31 cellular contexts compared by ENCODE assay signal in genomic region chr21:34768326-34768725, GRCh38.
"Had no signal": no experiment of that assay in that cellular context is flagged by ENCODE, and none has a peak within 500 bp of the region (broad histone marks: within the 10 kb centered on the region; RNA-seq: fewer than 3 reads in every experiment).

No MANE protein-coding gene starts in this region.

- H3K4me1 Mint-ChIP-seq: naive thymus-derived CD8-positive, alpha-beta T cell; nephron progenitor cell; stimulated activated memory B cell treated with anti-CD40 and anti-IgM and Interleukin-4, amounts not matched to agents 10 μg/mL and 1 μg/mL and 100 μg/mL, for 72 hours; stimulated activated naive CD8-positive, alpha-beta T cell treated with anti-CD3 and anti-CD28 coated beads, Interleukin-15, amount 100 ng/mL, for 72 hours had no signal

- H3K27ac ChIP-seq: neutrophil, pancreas, prostate gland, right atrium auricular region, right lobe of liver, skin epidermis, spleen, suprapubic skin, testis, tibial artery, transverse colon, upper lobe of right lung, uterus had no signal

- H3K4me2 ChIP-seq: smooth muscle cell had no signal

- H3K4me3 Mint-ChIP-seq: naive thymus-derived CD8-positive, alpha-beta T cell; natural killer cell treated with Interleukin-12 subunit alpha and Interleukin-12 subunit beta and Interleukin-15 and Interleukin-18, amount 100 ng/mL, for 72 hours; nephron progenitor cell; neural crest cell; stimulated activated memory B cell treated with anti-CD40 and anti-IgM and Interleukin-4, amounts not matched to agents 10 μg/mL and 1 μg/mL and 100 μg/mL, for 72 hours; stimulated activated naive CD8-positive, alpha-beta T cell treated with anti-CD3 and anti-CD28 coated beads, Interleukin-15, amount 100 ng/mL, for 72 hours; type B pancreatic cell had no signal

- H3K36me3 Mint-ChIP-seq: natural killer cell treated with Interleukin-12 subunit alpha and Interleukin-12 subunit beta and Interleukin-15 and Interleukin-18, amount 100 ng/mL, for 72 hours; stimulated activated memory B cell treated with anti-CD40 and anti-IgM and Interleukin-4, amounts not matched to agents 10 μg/mL and 1 μg/mL and 100 μg/mL, for 72 hours; type B pancreatic cell had no signal

- H3K27me3 Mint-ChIP-seq: stimulated activated memory B cell treated with anti-CD40 and anti-IgM and Interleukin-4, amounts not matched to agents 10 μg/mL and 1 μg/mL and 100 μg/mL, for 72 hours had no signal

- H3K27me3 ChIP-seq: pancreas, right atrium auricular region, right lobe of liver, spleen, suprapubic skin, testis, tibial artery, transverse colon, upper lobe of right lung, uterus had no signal

- H3K36me3 ChIP-seq: neutrophil, pancreas, prostate gland, right atrium auricular region, right lobe of liver, spleen, suprapubic skin, tibial artery, transverse colon, upper lobe of right lung, uterus had no signal

- DNase-seq: naive thymus-derived CD8-positive, alpha-beta T cell; nephron progenitor cell; nucleus accumbens; pancreas; retina; right lobe of liver; spleen; stimulated activated CD4-positive, alpha-beta T cell treated with anti-CD3 and anti-CD28 coated beads, Interleukin-12 subunit alpha, Interleukin-12 subunit beta, amount 100 ng/mL, for 4 hours; stimulated activated CD4-positive, alpha-beta T cell treated with anti-CD3 and anti-CD28 coated beads, Interleukin-1b, Interleukin-23, amount 100 ng/mL, for 48 hours; stimulated activated CD4-positive, alpha-beta T cell treated with anti-CD3 and anti-CD28 coated beads, Interleukin-4, amount 100 ng/mL, for 1 hour; stimulated activated CD4-positive, alpha-beta T cell treated with anti-CD3 and anti-CD28 coated beads, Interleukin-4, amount 100 ng/mL, for 4 hours; stimulated activated CD8-positive, alpha-beta memory T cell treated with anti-CD3 and anti-CD28 coated beads, Interleukin-4, amount 100 ng/mL, for 48 hours; stimulated activated naive CD4-positive, alpha-beta T cell; stimulated activated naive CD8-positive, alpha-beta T cell treated with anti-CD3 and anti-CD28 coated beads, Interleukin-15, amount 100 ng/mL, for 72 hours; stimulated activated naive CD8-positive, alpha-beta T cell treated with anti-CD3 and anti-CD28 coated beads, Interleukin-15, Interleukin-2, amounts not matched to agents 100 U/mL and 50 U/mL, for 24 hours; substantia nigra; testis; tibial artery; transverse colon; upper lobe of right lung; uterus had no signal

- H3K9me3 ChIP-seq: neutrophil, pancreas, prostate gland, right lobe of liver, suprapubic skin, testis, tibial artery, upper lobe of right lung, uterus had no signal

- ATAC-seq: naive thymus-derived CD8-positive, alpha-beta T cell; natural killer cell treated with Interleukin-12 subunit alpha and Interleukin-12 subunit beta and Interleukin-15 and Interleukin-18, amount 100 ng/mL, for 72 hours; pancreas; right lobe of liver; stimulated activated memory B cell treated with anti-CD40 and anti-IgM and Interleukin-4, amounts not matched to agents 10 μg/mL and 1 μg/mL and 100 μg/mL, for 72 hours; stimulated activated naive CD8-positive, alpha-beta T cell treated with anti-CD3 and anti-CD28 coated beads, Interleukin-15, amount 100 ng/mL, for 72 hours; stimulated activated naive CD8-positive, alpha-beta T cell treated with anti-CD3 and anti-CD28 coated beads, Interleukin-15, Interleukin-2, amounts not matched to agents 100 U/mL and 50 U/mL, for 24 hours; upper lobe of right lung had no signal

- H3K4me1 ChIP-seq: pancreas, prostate gland, right atrium auricular region, right lobe of liver, spleen, suprapubic skin, testis, tibial artery, transverse colon, upper lobe of right lung, uterus had no signal

- H3K4me3 ChIP-seq: pancreas, prostate gland, right atrium auricular region, right lobe of liver, skin epidermis, smooth muscle cell, spleen, suprapubic skin, testis, tibial artery, transverse colon, upper lobe of right lung, uterus had no signal
